ENCODE assay signal across 10 cellular contexts in genomic region chr15:52100807-52101206, GRCh38. TPM values are rescaled to one million over a fixed set of nuclear protein-coding genes. Genes with fewer than 3 reads are reported as not detected.
DNase-seq lines count a peak whose midpoint lies in the region; ATAC-seq and TF ChIP-seq lines count a peak whose summit lies in the region.
"Had no signal": no experiment of that assay in that cellular context is flagged by ENCODE, and none has a peak within 500 bp of the region (broad histone marks: within the 10 kb centered on the region; RNA-seq: fewer than 3 reads in every experiment).

No MANE protein-coding gene starts in this region.

- no peak overlapping the region for H4K91ac ChIP-seq in neuronal stem cell (ENCODE audit: low read depth, low read length, poor library complexity)

- H3K4me2 ChIP-seq in SK-N-SH = peak overlapping the region; percentile 57; the same call in 1 of the 2 replicates
- H3K4me2 ChIP-seq in neuronal stem cell (ENCODE audit: insufficient read depth, low read length, poor library complexity, severe bottlenecking) = no peak overlapping the region

- no peak overlapping the region for H2AK5ac ChIP-seq in neuronal stem cell (ENCODE audit: low read depth, low read length)

- H3K18ac ChIP-seq in neuronal stem cell (ENCODE audit: low read length) = no peak overlapping the region

- no peaks in the 10 kb centered on the region for H3K9me3 Mint-ChIP-seq in natural killer cell

- no peak for TF ChIP-seq POLR2A in spleen (IDR thresholded peaks at IDR 0.05)

- no peak for TF ChIP-seq RAD21 in SK-N-SH (IDR thresholded peaks at IDR 0.05; ENCODE audit: low read length)

- H4K8ac ChIP-seq in neuronal stem cell (ENCODE audit: low read depth, low read length) = no peak overlapping the region

- H3K79me1 ChIP-seq in neuronal stem cell (ENCODE audit: low read depth, low read length) = no peaks in the 10 kb centered on the region

- no peak overlapping the region for H3K27ac Mint-ChIP-seq in natural killer cell
- H3K27ac Mint-ChIP-seq: activated naive CD8-positive, alpha-beta T cell had no signal

- H3K36me3 ChIP-seq in HEK293 (ENCODE audit: control insufficient read depth in 2 of 2, insufficient read depth in 1 of 2, low read length in 2 of 2) (no peaks in the 10 kb centered on the region), SK-N-SH (replicated peaks in 1 of 2; ENCODE audit: control insufficient read depth in 1 of 2, insufficient read depth in 2 of 2, low read length in 1 of 2) (no peaks in the 10 kb centered on the region), spleen (no peaks in the 10 kb centered on the region), neuronal stem cell (replicated peaks in 1 of 2; ENCODE audit: control insufficient read depth in 2 of 2, insufficient read depth in 2 of 2, low read length in 2 of 2) (no peaks in the 10 kb centered on the region)

- H3K4me1 Mint-ChIP-seq in natural killer cell = peaks cover 5 to 6% of the 10 kb centered on the region in 2 donors

- H3K79me2 ChIP-seq in SK-N-SH (ENCODE audit: insufficient read depth) = no peaks in the 10 kb centered on the region

- H2BK15ac ChIP-seq in neuronal stem cell (ENCODE audit: low read length) = no peak overlapping the region

- no peak overlapping the region for H3K4ac ChIP-seq in neuronal stem cell (ENCODE audit: low read length)

- H3K4me3 Mint-ChIP-seq in natural killer cell = no peak overlapping the region
- H3K4me3 Mint-ChIP-seq: activated naive CD8-positive, alpha-beta T cell had no signal

- WGBS in SK-N-SH (ENCODE audit: low lambda C conversion rate) = 22% methylated on average over 4 of the region's 4 CpGs
- WGBS in spleen, 5 donors = 49 to 66% (median 62%) methylated on average over 4 of the region's 4 CpGs
- WGBS in neuronal stem cell (ENCODE audit: extremely low coverage in 2 of 2, insufficient read length in 2 of 2, insufficient replicate concordance in 1 of 2), 2 donors = no CpG with 5 or more reads among the region's 4 CpGs

- no peaks in the 10 kb centered on the region for H3K36me3 Mint-ChIP-seq in natural killer cell
- H3K36me3 Mint-ChIP-seq: activated naive CD8-positive, alpha-beta T cell had no signal

- H3K27ac ChIP-seq in HEK293 (ENCODE audit: extremely low read depth, low read depth, low read length) (no peak overlapping the region), SK-N-SH (ENCODE audit: low read depth in 2 of 2, low read length in 1 of 2) (no peak overlapping the region), spleen (no peak overlapping the region), neuronal stem cell (replicated peaks; ENCODE audit: low read length) (no peak overlapping the region)

- H3K9me2 ChIP-seq in SK-N-SH = no peaks in the 10 kb centered on the region

- H3F3A ChIP-seq in SK-N-SH (replicated peaks; ENCODE audit: insufficient read depth) = peaks cover 25% of the 10 kb centered on the region

- H2BK12ac ChIP-seq in neuronal stem cell (ENCODE audit: low read length) = no peak overlapping the region

- ATAC-seq in natural killer cell (no peak), GM18861 (IDR thresholded peaks at IDR 0.05; ENCODE audit: unreplicated experiment) (no peak)

- H3K9ac ChIP-seq in SK-N-SH = no peak overlapping the region
- H3K9ac ChIP-seq in neuronal stem cell (ENCODE audit: low read depth, low read length, poor library complexity) = no peak overlapping the region

- no peak for TF ChIP-seq EP300 in SK-N-SH (IDR thresholded peaks at IDR 0.05; ENCODE audit: borderline replicate concordance in 1 of 2, low read depth in 1 of 2, low read length in 1 of 2)

- peaks cover 2% of the 10 kb centered on the region; the same call in 1 of the 2 replicates for H3K4me1 ChIP-seq in HEK293 (ENCODE audit: control insufficient read depth, insufficient read depth, low read length)
- H3K4me1 ChIP-seq in SK-N-SH (ENCODE audit: control insufficient read depth in 1 of 2, insufficient read depth in 2 of 2, low read depth in 1 of 2, low read length in 1 of 2) = peaks cover 0 to 21% of the 10 kb centered on the region in 2 experiments; a peak in 3 of 4 replicates
- peaks cover 0 to 38% (median 5%) of the 10 kb centered on the region in 6 donors for H3K4me1 ChIP-seq in spleen
- H3K4me1 ChIP-seq in neuronal stem cell (ENCODE audit: control insufficient read depth in 2 of 2, insufficient read depth in 1 of 2, low read depth in 1 of 2, low read length in 2 of 2) = no peaks in the 10 kb centered on the region

- intact Hi-C loops in spleen (cut with DNase I; ENCODE audit: low total_unique reads) (no loop called here), natural killer cell (cut with micrococcal nuclease) (no loop called here)

- no peak overlapping the region for H3K14ac ChIP-seq in neuronal stem cell (ENCODE audit: low read length)

- no peak overlapping the region for H3K4me3 ChIP-seq in HEK293 (ENCODE audit: low read depth, low read length)
- H3K4me3 ChIP-seq in SK-N-SH (ENCODE audit: low read depth in 2 of 2, low read length in 1 of 2) = no peak overlapping the region
- H3K4me3 ChIP-seq in spleen = no peak overlapping the region
- no peak overlapping the region for H3K4me3 ChIP-seq in neuronal stem cell (ENCODE audit: low read length in 2 of 2)

- POLR2A ChIA-PET in HEK293 (lab: Yijun Ruan, JAX) = no interaction called here
- POLR2A ChIA-PET in SK-N-SH (lab: Yijun Ruan, JAX) = no interaction called here

- H3K9me3 ChIP-seq in HEK293 (ENCODE audit: control insufficient read depth, insufficient read depth, low read depth, low read length) (no peaks in the 10 kb centered on the region), SK-N-SH (no peaks in the 10 kb centered on the region), spleen (no peaks in the 10 kb centered on the region), neuronal stem cell (replicated peaks in 1 of 2; ENCODE audit: control insufficient read depth in 2 of 2, insufficient read depth in 1 of 2, low read depth in 1 of 2, low read length in 2 of 2) (no peaks in the 10 kb centered on the region)

- DNase-seq in SK-N-SH (no peak), glomerular visceral epithelial cell (ENCODE audit: extremely low spot score) (peak; percentile 89), spleen (peak; percentile 82), neuronal stem cell (ENCODE audit: low spot score) (no peak), HuH-7.5 (ENCODE audit: low spot score) (no peak), natural killer cell (no peak)
- DNase-seq: NCI-H2171 had no signal

- CTCF ChIA-PET in HEK293 (lab: Yijun Ruan, JAX) (interaction anchor here (1.7 kb wide), 1 partner anchor 22 kb away, joined by 7 read pairs; no protein-coding TSS in a partner anchor), SK-N-SH (lab: Yijun Ruan, JAX) (no interaction called here)

- no peak for TF ChIP-seq CTCF in HEK293 (tag by site-specific recombination; IDR thresholded peaks at IDR 0.05)
- TF ChIP-seq CTCF in SK-N-SH (IDR thresholded peaks at IDR 0.05) = no peak
- no peak for TF ChIP-seq CTCF in spleen (IDR thresholded peaks at IDR 0.05 in 8 of 11, conservative IDR thresholded peaks at IDR 0.05 in 3 of 11)
- TF ChIP-seq CTCF in natural killer cell (IDR thresholded peaks at IDR 0.05) = no peak

- H3K27me3 Mint-ChIP-seq in natural killer cell (ENCODE audit: low read depth in 2 of 2) = peaks cover 8 to 22% of the 10 kb centered on the region in 2 donors
- H3K27me3 Mint-ChIP-seq: activated naive CD8-positive, alpha-beta T cell had no signal

- H3K27me3 ChIP-seq in SK-N-SH (ENCODE audit: insufficient read depth) (no peaks in the 10 kb centered on the region), spleen (replicated peaks in 1 of 7) (no peaks in the 10 kb centered on the region), neuronal stem cell (ENCODE audit: control insufficient read depth in 3 of 3, insufficient read depth in 3 of 3, low read depth in 1 of 3, low read length in 3 of 3) (no peaks in the 10 kb centered on the region)

- no peak overlapping the region for H2BK5ac ChIP-seq in neuronal stem cell (ENCODE audit: low read length)

- H3K23ac ChIP-seq in neuronal stem cell (ENCODE audit: low read depth, low read length, poor library complexity) = no peak overlapping the region

- H2AFZ ChIP-seq in SK-N-SH (ENCODE audit: low read depth) (no peak overlapping the region), neuronal stem cell (ENCODE audit: low read length) (no peak overlapping the region)

- H2BK120ac ChIP-seq in neuronal stem cell (ENCODE audit: low read depth, low read length) = no peak overlapping the region

- no peaks in the 10 kb centered on the region for H4K20me1 ChIP-seq in SK-N-SH (ENCODE audit: insufficient read depth)

TF ChIP-seq in HEK293, 187 proteins besides CTCF, POLR2A, EP300 and RAD21 (continues in another document):
- TF ChIP-seq ZXDB (tag by site-specific recombination; IDR thresholded peaks at IDR 0.05) (0 out of 2 replicates have a peak, but pooled peaks have one; percentile 30), ZNF843 (tag by site-specific recombination; IDR thresholded peaks at IDR 0.05) (0 out of 2 replicates have a peak, but pooled peaks have one; percentile 11)

TF ChIP-seq in SK-N-SH, 30 proteins besides CTCF, POLR2A, EP300 and RAD21 (continues in another document):
- no peak for TF ChIP-seq USF2 (IDR thresholded peaks at IDR 0.05; ENCODE audit: borderline replicate concordance, low read depth, low read length)
- peak; percentile 81 for TF ChIP-seq JUND (IDR thresholded peaks at IDR 0.05)
- peak; percentile 73; the same call in 1 of the 2 replicates for TF ChIP-seq FOSL2 (IDR thresholded peaks at IDR 0.05; ENCODE audit: borderline replicate concordance, low read depth)
- TF ChIP-seq TCF12 (IDR thresholded peaks at IDR 0.05) = peak; percentile 55
- TF ChIP-seq, protein P1, sequence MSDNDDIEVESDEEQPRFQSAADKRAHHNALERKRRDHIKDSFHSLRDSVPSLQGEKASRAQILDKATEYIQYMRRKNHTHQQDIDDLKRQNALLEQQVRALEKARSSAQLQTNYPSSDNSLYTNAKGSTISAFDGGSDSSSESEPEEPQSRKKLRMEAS (IDR thresholded peaks at IDR 0.05; ENCODE audit: low read depth) = 0 out of 2 replicates have a peak, but pooled peaks have one; percentile 10

RNA-seq across cellular contexts. Expression of gene BCL2L10, which starts 11.8 kb away (rescaled TPM):
- polyA plus RNA-seq in SK-N-SH (2012; rRNA removed) = 0.10 and 0.16 TPM in 2 replicates
- polyA plus RNA-seq in SK-N-SH (2012; cell fraction: cytosol; rRNA removed) = 0.05 and 0.08 TPM in 2 replicates
- polyA plus RNA-seq in SK-N-SH (2012; cell fraction: nucleus; rRNA removed) = 0.68 and 1.3 TPM in 2 replicates
- 1 to 10 TPM in 2 of 7 donors, under 1 TPM in 3, not detected in 2; 0.79 to 1.2 (median 0.87) TPM for total RNA-seq in spleen
- polyA plus RNA-seq in spleen = 10 to 100 TPM in 1 of 3 donors, 1 to 10 TPM in 2; 2.7 to 10.7 (median 3.6) TPM
- 0.06 TPM for polyA plus RNA-seq in neuronal stem cell (2013, experiment 1 of 2)
- polyA plus RNA-seq in neuronal stem cell (2013, experiment 2 of 2) = 0.07 TPM
- under 1 TPM in 1 of 3 donors, not detected in 2; 0.45 TPM for total RNA-seq in natural killer cell

Comparison
In these comparisons a context has a peak if more than half of its experiments do, and no peak if none do; other contexts are left out.
1. DNase-seq: peak in glomerular visceral epithelial cell (single experiment) and spleen (single experiment); none in SK-N-SH (single experiment), neuronal stem cell (single experiment), HuH-7.5 (single experiment) and natural killer cell (single experiment).
2. Of the 4 proteins assayed by ChIP-seq in both HEK293 and SK-N-SH: peak only in HEK293: none; only in SK-N-SH: PBX3; in both: none; in neither: 3.